ENCODE assay signal across 19 cellular contexts in the genomic region with DNA sequence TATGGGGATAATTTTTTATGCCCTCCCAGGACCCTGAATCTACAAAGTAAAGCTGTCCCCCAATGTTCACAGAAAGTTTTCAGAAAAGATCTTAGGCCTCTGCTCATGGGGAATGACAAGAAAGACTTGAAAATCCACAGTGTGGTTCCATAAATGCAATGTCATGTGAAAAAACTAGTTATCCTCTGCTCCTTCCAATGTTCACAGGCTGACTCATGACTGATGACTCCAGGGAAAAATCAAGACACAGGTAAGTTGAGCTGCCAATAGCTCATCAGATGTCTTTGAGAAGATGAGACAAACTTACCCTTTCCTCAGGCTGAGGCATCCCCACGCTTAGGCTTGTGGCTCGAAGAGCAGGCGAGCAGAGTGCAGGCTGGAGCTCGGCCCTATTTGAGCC. TPM values are rescaled to one million over a fixed set of nuclear protein-coding genes. Genes with fewer than 3 reads are reported as not detected.
"Had no signal": no experiment of that assay in that cellular context is flagged by ENCODE, and none has a peak within 500 bp of the region (broad histone marks: within the 10 kb centered on the region; RNA-seq: fewer than 3 reads in every experiment).

No MANE protein-coding gene starts in this region.

- H3K9me3 ChIP-seq: esophagus squamous epithelium, mucosa of descending colon, neutrophil, right atrium auricular region, tibial artery had no signal

- H3K4me1 ChIP-seq: right atrium auricular region, tibial artery had no signal

- H3K27me3 ChIP-seq: dorsolateral prefrontal cortex, esophagus squamous epithelium, neutrophil, right atrium auricular region, tibial artery had no signal

- DNase-seq: cortex of kidney; dorsolateral prefrontal cortex; effector CD8-positive, alpha-beta T cell; esophagus squamous epithelium; foreskin fibroblast; immature natural killer cell; kidney; left colon; left ventricle myocardium superior; mucosa of descending colon; naive thymus-derived CD8-positive, alpha-beta T cell; posterior cingulate gyrus; stimulated activated CD4-positive, alpha-beta T cell treated with anti-CD3 and anti-CD28 coated beads, Interleukin-4, amount 100 ng/mL, for 1 hour; tibial artery had no signal

- H3K4me3 ChIP-seq: dorsolateral prefrontal cortex, esophagus squamous epithelium, mucosa of descending colon, right atrium auricular region, tibial artery had no signal

- FAIRE-seq: kidney had no signal

- H3K27ac ChIP-seq: dorsolateral prefrontal cortex, epithelial cell of prostate, neutrophil, right atrium auricular region, tibial artery had no signal

- ATAC-seq: left colon; left ventricle myocardium superior; mucosa of descending colon; naive thymus-derived CD8-positive, alpha-beta T cell; stimulated activated memory B cell treated with anti-CD40 and anti-IgM and Interleukin-4, amounts not matched to agents 10 μg/mL and 1 μg/mL and 100 μg/mL, for 72 hours had no signal

- H3K36me3 ChIP-seq: esophagus squamous epithelium, neutrophil, right atrium auricular region, tibial artery had no signal

RNA-seq across cellular contexts. Expression of gene MTFR2, which starts 54.3 kb away (rescaled TPM):
- polyA plus RNA-seq: neural cell had no signal
